ENCODE assay signal across 9 cellular contexts in the genomic region with DNA sequence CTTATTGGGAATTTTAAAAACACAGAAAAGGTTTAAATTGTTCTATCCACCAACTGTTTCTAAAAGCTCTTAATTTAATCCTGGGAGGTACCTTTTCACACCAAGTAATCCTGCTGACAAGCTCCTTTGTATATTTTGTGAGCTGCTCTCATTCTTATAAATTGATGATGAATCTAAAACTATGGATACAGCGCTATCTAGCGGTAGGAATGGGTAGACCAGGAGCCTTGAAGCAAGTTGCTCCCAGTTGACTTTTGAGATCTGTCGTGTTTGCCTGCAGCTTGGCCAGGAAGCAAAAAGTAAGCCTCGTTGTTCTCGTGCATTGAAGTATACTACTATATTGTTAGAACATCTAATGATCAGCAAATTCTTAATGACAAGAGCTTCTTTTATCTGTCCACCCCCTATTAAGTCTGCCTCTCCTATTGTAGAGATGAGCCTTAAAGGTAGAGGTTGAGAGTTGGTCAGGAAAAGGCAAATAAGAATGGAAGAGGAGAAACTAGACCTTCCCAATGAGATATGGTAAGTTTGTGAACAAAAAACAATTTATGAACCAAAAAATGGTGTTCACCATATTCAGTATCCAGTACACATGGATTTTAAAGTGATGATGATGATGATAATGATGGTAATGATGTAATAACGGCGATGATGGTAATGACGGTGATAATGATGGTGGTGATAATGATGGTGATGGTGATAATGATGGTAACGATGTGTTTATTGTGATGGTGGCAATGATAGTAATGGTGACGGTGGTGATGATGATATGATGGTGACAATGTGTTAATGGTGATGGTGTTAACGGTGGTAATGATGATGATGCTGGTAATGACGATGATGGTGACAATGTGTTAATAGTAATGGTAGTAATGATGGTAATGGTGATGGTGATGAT.
DNase-seq lines count a peak whose midpoint lies in the region; ATAC-seq and TF ChIP-seq lines count a peak whose summit lies in the region.
"Had no signal": no experiment of that assay in that cellular context is flagged by ENCODE, and none has a peak within 500 bp of the region (broad histone marks: within the 10 kb centered on the region; RNA-seq: fewer than 3 reads in every experiment).

No MANE protein-coding gene starts in this region.

- ATAC-seq in GM21381 (IDR thresholded peaks at IDR 0.05; ENCODE audit: unreplicated experiment) (no peak), GM21717 (IDR thresholded peaks at IDR 0.05; ENCODE audit: unreplicated experiment) (no peak)
- ATAC-seq: stimulated activated effector memory CD8-positive, alpha-beta T cell treated with anti-CD3 and anti-CD28 coated beads, Interleukin-12 subunit alpha, Interleukin-12 subunit beta, amount 100 ng/mL, for 72 hours had no signal

- peak; percentile 63 for TF ChIP-seq CTCF in GM20000 (IDR thresholded peaks at IDR 0.05; ENCODE audit: extremely low read depth, missing control alignments)

- DNase-seq in Daoy (ENCODE audit: low read depth), result peak; percentile 83
- peak; percentile 32 for DNase-seq in GM20000 (ENCODE audit: low spot score)
- DNase-seq in NCI-H146 (lab: John Stamatoyannopoulos, UW), result peak; percentile 27
- DNase-seq in SW 1271 (lab: John Stamatoyannopoulos, UW), result peak; percentile 28 to 77
- peak; percentile 64 for DNase-seq in fibroblast of the conjunctiva (ENCODE audit: low read depth)
- peak in 32 of 56 donors; percentile 7 to 80 (median 32) for DNase-seq in nucleus accumbens (lab: John Stamatoyannopoulos, UW)

Comparison
In these comparisons a context has a peak if more than half of its experiments do, and no peak if none do; other contexts are left out.
1. DNase-seq: peak in every context shown above with its lines; median percentile 83 in Daoy; 64 in fibroblast of the conjunctiva; 52 in SW 1271; 32 in GM20000; 32 in nucleus accumbens; 27 in NCI-H146.